ENCODE assay signal across 8 cellular contexts in genomic region chr6:77650098-77650663, GRCh38.
DNase-seq lines count a peak whose midpoint lies in the region; ATAC-seq lines count a peak whose summit lies in the region.

No MANE protein-coding gene starts in this region.

- H3K36me3 Mint-ChIP-seq in activated naive CD8-positive, alpha-beta T cell, result no peaks in the 10 kb centered on the region
- no peaks in the 10 kb centered on the region for H3K36me3 Mint-ChIP-seq in stimulated activated naive CD8-positive, alpha-beta T cell treated with anti-CD3 and anti-CD28 coated beads, Interleukin-15, Interleukin-2, amounts not matched to agents 100 ng/mL and 50 ng/mL, for 24 hours (ENCODE audit: low read depth)

- H3K4me1 Mint-ChIP-seq in activated naive CD8-positive, alpha-beta T cell (ENCODE audit: low read depth), result peaks cover 2% of the 10 kb centered on the region
- H3K4me1 Mint-ChIP-seq in stimulated activated naive CD8-positive, alpha-beta T cell treated with anti-CD3 and anti-CD28 coated beads, Interleukin-15, Interleukin-2, amounts not matched to agents 100 ng/mL and 50 ng/mL, for 24 hours (ENCODE audit: low read depth), result peaks cover 6% of the 10 kb centered on the region

- peak overlapping the region; percentile 49 for H3K4me3 Mint-ChIP-seq in activated naive CD8-positive, alpha-beta T cell
- peak overlapping the region; percentile 66 for H3K4me3 Mint-ChIP-seq in stimulated activated naive CD8-positive, alpha-beta T cell treated with anti-CD3 and anti-CD28 coated beads, Interleukin-15, Interleukin-2, amounts not matched to agents 100 ng/mL and 50 ng/mL, for 24 hours

- peaks cover 21% of the 10 kb centered on the region for H3K27me3 Mint-ChIP-seq in activated naive CD8-positive, alpha-beta T cell
- peaks cover 24% of the 10 kb centered on the region for H3K27me3 Mint-ChIP-seq in stimulated activated naive CD8-positive, alpha-beta T cell treated with anti-CD3 and anti-CD28 coated beads, Interleukin-15, Interleukin-2, amounts not matched to agents 100 ng/mL and 50 ng/mL, for 24 hours

- H3K36me3 ChIP-seq in ES-I3 (ENCODE audit: insufficient read depth, low read length), result no peaks in the 10 kb centered on the region

- ATAC-seq in HG02938 (IDR thresholded peaks at IDR 0.05; ENCODE audit: unreplicated experiment), result peak; percentile 63
- no peak for ATAC-seq in HG03097 (IDR thresholded peaks at IDR 0.05; ENCODE audit: low FRiP score, unreplicated experiment)

- no peak overlapping the region for H3K27ac Mint-ChIP-seq in activated naive CD8-positive, alpha-beta T cell
- no peak overlapping the region for H3K27ac Mint-ChIP-seq in stimulated activated naive CD8-positive, alpha-beta T cell treated with anti-CD3 and anti-CD28 coated beads, Interleukin-15, Interleukin-2, amounts not matched to agents 100 ng/mL and 50 ng/mL, for 24 hours

- peak overlapping the region; percentile 47 for H3K9ac ChIP-seq in ES-I3 (ENCODE audit: low read depth, low read length)

- no peaks in the 10 kb centered on the region for H3K9me3 ChIP-seq in ES-I3 (ENCODE audit: control insufficient read depth, insufficient read depth, low read length)

- DNase-seq in iPS-NIHi11 (ENCODE audit: low spot score) (peak; percentile 64), NCI-H187 (lab: John Stamatoyannopoulos, UW) (no peak), kidney glomerular epithelial cell (lab: John Stamatoyannopoulos, UW) (no peak)

- no peaks in the 10 kb centered on the region for H3K9me3 Mint-ChIP-seq in activated naive CD8-positive, alpha-beta T cell (ENCODE audit: low read depth)
- H3K9me3 Mint-ChIP-seq in stimulated activated naive CD8-positive, alpha-beta T cell treated with anti-CD3 and anti-CD28 coated beads, Interleukin-15, Interleukin-2, amounts not matched to agents 100 ng/mL and 50 ng/mL, for 24 hours, result peaks cover 7% of the 10 kb centered on the region

- H3K4me1 ChIP-seq in ES-I3 (ENCODE audit: insufficient read depth, low read length), result peaks cover 10% of the 10 kb centered on the region
